In genomic region chr3:126888186-126888760, GRCh38 we compare ENCODE assay signal across 19 cellular contexts.
DNase-seq lines count a peak whose midpoint lies in the region; ATAC-seq and TF ChIP-seq lines count a peak whose summit lies in the region.
"Had no signal": no experiment of that assay in that cellular context is flagged by ENCODE, and none has a peak within 500 bp of the region (broad histone marks: within the 10 kb centered on the region; RNA-seq: fewer than 3 reads in every experiment).

No MANE protein-coding gene starts in this region.

- H3K36me3 Mint-ChIP-seq in neural crest cell (ENCODE audit: low read depth): no peaks in the 10 kb centered on the region
- H3K36me3 Mint-ChIP-seq in effector memory CD8-positive, alpha-beta T cell (ENCODE audit: insufficient read depth): peaks cover 3% of the 10 kb centered on the region

- ATAC-seq in effector memory CD8-positive, alpha-beta T cell (replicated peaks): no peak
- ATAC-seq in HG03457 (IDR thresholded peaks at IDR 0.05; ENCODE audit: unreplicated experiment) (no peak), HG03095 (IDR thresholded peaks at IDR 0.05; ENCODE audit: unreplicated experiment) (no peak)

- no peaks in the 10 kb centered on the region for H3K9me3 Mint-ChIP-seq in neural crest cell
- H3K9me3 Mint-ChIP-seq in effector memory CD8-positive, alpha-beta T cell: no peaks in the 10 kb centered on the region

- TF ChIP-seq CTCF in neural crest cell (conservative IDR thresholded peaks at IDR 0.05): no peak

- peak; percentile 96 for DNase-seq in DMS79 (lab: John Stamatoyannopoulos, UW)
- peak; percentile 100 for DNase-seq in NCI-H146 treated with DMSO at 0.1 percent for 48 hours (lab: John Stamatoyannopoulos, UW; ENCODE audit: unreplicated experiment)
- DNase-seq in NCI-H510A treated with DMSO at 0.1 percent for 48 hours (lab: John Stamatoyannopoulos, UW): peak; percentile 72
- no peak for DNase-seq in neural crest cell (ENCODE audit: low read depth, low spot score)
- DNase-seq in effector memory CD8-positive, alpha-beta T cell: no peak
- no peak for DNase-seq in GM19238 (ENCODE audit: insufficient read length, low spot score)
- DNase-seq: activated CD4-positive, CD25-positive, alpha-beta regulatory T cell treated with anti-CD3 and anti-CD28 coated beads, Interleukin-2, amount 50 U/mL, for 72 hours; activated gamma-delta T cell treated with Interleukin-2 at 50 U/mL for 16 hours; amygdala; DMS53; effector CD8-positive, alpha-beta T cell; kidney glomerular epithelial cell; NCI-H1048; occipital lobe; SJCRH30; stimulated activated CD4-positive, alpha-beta T cell treated with anti-CD3 and anti-CD28 coated beads, Interleukin-2, amount 100 ng/mL, for 48 hours; T-helper 9 cell had no signal

- peaks cover 30% of the 10 kb centered on the region for H3K4me1 Mint-ChIP-seq in neural crest cell
- H3K4me1 Mint-ChIP-seq in effector memory CD8-positive, alpha-beta T cell (ENCODE audit: low read depth in 2 of 2): peaks cover 0 to 12% of the 10 kb centered on the region in 2 donors

- H3K27ac Mint-ChIP-seq in neural crest cell (ENCODE audit: unreplicated experiment): peak overlapping the region; percentile 14
- H3K27ac Mint-ChIP-seq in effector memory CD8-positive, alpha-beta T cell: peak overlapping the region in 1 of 2 donors; percentile 32

- no peaks in the 10 kb centered on the region for H3K27me3 Mint-ChIP-seq in neural crest cell (ENCODE audit: low read depth)
- H3K27me3 Mint-ChIP-seq in effector memory CD8-positive, alpha-beta T cell: no peaks in the 10 kb centered on the region

- no peak overlapping the region for H3K4me3 Mint-ChIP-seq in neural crest cell
- no peak overlapping the region for H3K4me3 Mint-ChIP-seq in effector memory CD8-positive, alpha-beta T cell

Comparison
In these comparisons a context has a peak if more than half of its experiments do, and no peak if none do; other contexts are left out.
1. DNase-seq: peak in DMS79 (single experiment), NCI-H146 treated with DMSO at 0.1 percent for 48 hours (single experiment) and NCI-H510A treated with DMSO at 0.1 percent for 48 hours (single experiment); none in neural crest cell (single experiment), effector memory CD8-positive, alpha-beta T cell (0 of 3) and GM19238 (single experiment).